8 cellular contexts compared by ENCODE assay signal in genomic region chr11:78432058-78432515, GRCh38. TPM values are rescaled to one million over a fixed set of nuclear protein-coding genes. Genes with fewer than 3 reads are reported as not detected.
DNase-seq lines count a peak whose midpoint lies in the region; TF ChIP-seq lines count a peak whose summit lies in the region.

No MANE protein-coding gene starts in this region.

- TF ChIP-seq EP300 in stomach (IDR thresholded peaks at IDR 0.05) = no peak

- H3K4me1 ChIP-seq in stomach = peaks cover 0 to 5% (median 0%) of the 10 kb centered on the region in 4 donors

- WGBS in stomach, 5 donors = 84 to 94% (median 91%) methylated on average over 4 of the region's 4 CpGs

- no peaks in the 10 kb centered on the region for H3K36me3 ChIP-seq in stomach

- peak; percentile 46 for TF ChIP-seq CTCF in fibroblast of mammary gland (conservative IDR thresholded peaks at IDR 0.05; ENCODE audit: control insufficient read depth, insufficient read depth, low read depth, low read length)
- peak in 4 of 7 experiments; percentile 8 to 32 (median 22) for TF ChIP-seq CTCF in stomach (IDR thresholded peaks at IDR 0.05)

- H3K4me3 ChIP-seq in fibroblast of mammary gland (ENCODE audit: control insufficient read depth, low read depth, low read length) (no peak overlapping the region), stomach (no peak overlapping the region)

- no peak for TF ChIP-seq POLR2A in stomach (IDR thresholded peaks at IDR 0.05)

- H3K9me3 ChIP-seq in stomach = no peaks in the 10 kb centered on the region

- H3K27ac ChIP-seq in stomach = no peak overlapping the region

- DNase-seq in NCI-H345 (lab: John Stamatoyannopoulos, UW) = peak; percentile 3
- DNase-seq in NCI-H345 treated with DMSO at 0.1 percent for 48 hours (lab: John Stamatoyannopoulos, UW; ENCODE audit: unreplicated experiment) = no peak
- peak; percentile 29 for DNase-seq in NCI-H2227 (lab: John Stamatoyannopoulos, UW; ENCODE audit: unreplicated experiment)
- peak; percentile 39 for DNase-seq in fibroblast of mammary gland (ENCODE audit: low read depth)
- DNase-seq in stomach = no peak
- no peak for DNase-seq in occipital lobe (lab: John Stamatoyannopoulos, UW)
- no peak for DNase-seq in OCI-M2 (lab: John Stamatoyannopoulos, UW; ENCODE audit: unreplicated experiment)
- DNase-seq in globus pallidus (ENCODE audit: low spot score) = no peak

- intact Hi-C loops in stomach (cut with DNase I; ENCODE audit: low total_unique reads) = no loop called here

- no peaks in the 10 kb centered on the region for H3K27me3 ChIP-seq in stomach

RNA-seq across cellular contexts. Expression of gene GAB2, which starts 14.5 kb away (rescaled TPM):
- total RNA-seq in stomach = 10 to 100 TPM in 2 of 5 donors, 1 to 10 TPM in 3; 2.2 to 19.3 (median 7.6) TPM
- 10 to 100 TPM in 1 of 3 donors, 1 to 10 TPM in 2; 3.0 to 13.1 (median 9.6) TPM for polyA plus RNA-seq in stomach
- 23.1 TPM for total RNA-seq in occipital lobe

Comparison
In these comparisons a context has a peak if more than half of its experiments do, and no peak if none do; other contexts are left out.
1. DNase-seq: peak in NCI-H345 (single experiment), NCI-H2227 (single experiment) and fibroblast of mammary gland (single experiment); none in NCI-H345 treated with DMSO at 0.1 percent for 48 hours (single experiment), stomach (single experiment), occipital lobe (single experiment), OCI-M2 (single experiment) and globus pallidus (single experiment).